In genomic region chr22:30397656-30398635, GRCh38 we compare ENCODE assay signal across 1 cellular context.
TF ChIP-seq lines count a peak whose summit lies in the region.

No MANE protein-coding gene starts in this region.

TF ChIP-seq in SK-N-SH treated with all-trans-retinoic acid at 6 μM for 48 hours, 23 proteins besides CTCF, POLR2A, EP300 and RAD21 (continued from another document):
- no peak for TF ChIP-seq SNAI2 (CRISPR knock-in tag; IDR thresholded peaks at IDR 0.05)
